ENCODE assay signal across 14 cellular contexts in genomic region chr2:4674007-4674406, GRCh38.
A peak's percentile ranks its signal among the peaks of the same experiment; 100 is the strongest.
DNase-seq lines count a peak whose midpoint lies in the region; ATAC-seq and TF ChIP-seq lines count a peak whose summit lies in the region.
"Had no signal": no experiment of that assay in that cellular context is flagged by ENCODE, and none has a peak within 500 bp of the region (broad histone marks: within the 10 kb centered on the region; RNA-seq: fewer than 3 reads in every experiment).

No MANE protein-coding gene starts in this region.

- H3K9me3 Mint-ChIP-seq in naive B cell (peaks cover 0 to 8% (median 2%) of the 10 kb centered on the region in 7 donors), HFFc6 (peaks cover 41% of the 10 kb centered on the region)
- H3K9me3 Mint-ChIP-seq: activated naive CD4-positive, alpha-beta T cell treated with anti-CD3 and anti-CD28 coated beads, Interleukin-2, amount 50 U/mL, for 24 hours had no signal

- H3K9me3 ChIP-seq in esophagus muscularis mucosa = no peaks in the 10 kb centered on the region

- WGBS in esophagus muscularis mucosa = 77% methylated on average over 3 of the region's 6 CpGs

- H3K4me3 Mint-ChIP-seq in naive B cell (peak overlapping the region in 1 of 8 donors; percentile 19), HFFc6 (no peak overlapping the region)

- H3K36me3 ChIP-seq in esophagus muscularis mucosa = no peaks in the 10 kb centered on the region

- H3K4me1 ChIP-seq in esophagus muscularis mucosa = no peaks in the 10 kb centered on the region
- H3K4me1 ChIP-seq: foreskin keratinocyte had no signal

- peak; percentile 43 for ATAC-seq in HG02798 (IDR thresholded peaks at IDR 0.05; ENCODE audit: poor library complexity, unreplicated experiment)
- peak; percentile 32 to 69 for ATAC-seq in naive B cell (ENCODE audit: low read depth in 2 of 2)
- ATAC-seq: effector memory CD8-positive, alpha-beta T cell; foreskin keratinocyte; sciatic nerve had no signal

- DNase-seq in NCI-H510A (lab: John Stamatoyannopoulos, UW) (peak; percentile 22), NCI-H510A treated with DMSO at 0.1 percent for 48 hours (lab: John Stamatoyannopoulos, UW) (no peak), SHP77 (lab: John Stamatoyannopoulos, UW) (peak; percentile 76 to 82), naive B cell (peak; percentile 1), esophagus muscularis mucosa (ENCODE audit: extremely low spot score) (no peak), HFFc6 (no peak), NCI-H526 treated with DMSO at 0.1 percent for 48 hours (lab: John Stamatoyannopoulos, UW) (no peak)
- DNase-seq: effector memory CD8-positive, alpha-beta T cell; foreskin keratinocyte; GOT3; mammary epithelial cell had no signal

- H3K36me3 Mint-ChIP-seq in naive B cell (no peaks in the 10 kb centered on the region), HFFc6 (ENCODE audit: low read depth) (no peaks in the 10 kb centered on the region)
- H3K36me3 Mint-ChIP-seq: activated naive CD4-positive, alpha-beta T cell treated with anti-CD3 and anti-CD28 coated beads, Interleukin-2, amount 50 U/mL, for 24 hours had no signal

- peaks cover 0 to 7% (median 5%) of the 10 kb centered on the region in 3 donors for H3K4me1 Mint-ChIP-seq in naive B cell
- H3K4me1 Mint-ChIP-seq in HFFc6 (ENCODE audit: low read depth) = no peaks in the 10 kb centered on the region

- H3K27me3 ChIP-seq in esophagus muscularis mucosa = no peaks in the 10 kb centered on the region
- H3K27me3 ChIP-seq: foreskin keratinocyte had no signal

- H3K27ac ChIP-seq in esophagus muscularis mucosa (replicated peaks in 1 of 4) = no peak overlapping the region
- H3K27ac ChIP-seq: foreskin keratinocyte had no signal

- no peaks in the 10 kb centered on the region for H3K27me3 Mint-ChIP-seq in naive B cell
- H3K27me3 Mint-ChIP-seq in HFFc6 (ENCODE audit: insufficient read depth) = no peaks in the 10 kb centered on the region; the same call in 1 of the 2 replicates
- H3K27me3 Mint-ChIP-seq: activated naive CD4-positive, alpha-beta T cell treated with anti-CD3 and anti-CD28 coated beads, Interleukin-2, amount 50 U/mL, for 24 hours; effector memory CD8-positive, alpha-beta T cell had no signal

- H3K27ac Mint-ChIP-seq in naive B cell = peak overlapping the region in 1 of 6 donors; percentile 49
- H3K27ac Mint-ChIP-seq in HFFc6 = no peak overlapping the region
- H3K27ac Mint-ChIP-seq: activated naive CD4-positive, alpha-beta T cell treated with anti-CD3 and anti-CD28 coated beads, Interleukin-2, amount 50 U/mL, for 24 hours; effector memory CD8-positive, alpha-beta T cell had no signal

- TF ChIP-seq EP300 in esophagus muscularis mucosa (IDR thresholded peaks at IDR 0.05) = no peak

- H3K4me3 ChIP-seq in esophagus muscularis mucosa = no peak overlapping the region

- no peak for TF ChIP-seq CTCF in esophagus muscularis mucosa (IDR thresholded peaks at IDR 0.05)
- no peak for TF ChIP-seq CTCF in HFFc6 (IDR thresholded peaks at IDR 0.05)

- TF ChIP-seq POLR2A in esophagus muscularis mucosa (IDR thresholded peaks at IDR 0.05; ENCODE audit: low read depth) = no peak

- intact Hi-C loops in esophagus muscularis mucosa (cut with DNase I) = no loop called here

Comparison
In these comparisons a context has a peak if more than half of its experiments do, and no peak if none do; other contexts are left out.
1. DNase-seq: peak in NCI-H510A (single experiment), SHP77 (2 of 2) and naive B cell (single experiment); none in NCI-H510A treated with DMSO at 0.1 percent for 48 hours (single experiment), esophagus muscularis mucosa (single experiment), HFFc6 (single experiment) and NCI-H526 treated with DMSO at 0.1 percent for 48 hours (single experiment).